ENCODE assay signal across 17 cellular contexts in genomic region chr18:28332071-28332470, GRCh38.
DNase-seq lines count a peak whose midpoint lies in the region; ATAC-seq and TF ChIP-seq lines count a peak whose summit lies in the region.
"Had no signal": no experiment of that assay in that cellular context is flagged by ENCODE, and none has a peak within 500 bp of the region (broad histone marks: within the 10 kb centered on the region; RNA-seq: fewer than 3 reads in every experiment).

No MANE protein-coding gene starts in this region.

- no peaks in the 10 kb centered on the region for H3K9me3 ChIP-seq in left ventricle myocardium inferior (replicated peaks)
- H3K9me3 ChIP-seq: A549; BLaER1 treated with 17β-estradiol and CSF1 and Interleukin-3, amounts not matched to agents 10 nM and 100 nM; Caco-2 had no signal

- no peaks in the 10 kb centered on the region for H3K9me3 Mint-ChIP-seq in GM23338

- DNase-seq in Right ventricle myocardium superior (no peak), left ventricle myocardium inferior (no peak), GM23338 (ENCODE audit: low spot score) (no peak), medulla oblongata (ENCODE audit: extremely low spot score) (peak; percentile 4)
- DNase-seq: AML-193; Caco-2; Calu3; CD4-positive, alpha-beta T cell; CD8-positive, alpha-beta T cell; DMS79 treated with DMSO at 0.1 percent for 48 hours; GF-D8 had no signal

- no peak overlapping the region for H3K4me3 Mint-ChIP-seq in GM23338
- H3K4me3 Mint-ChIP-seq: B cell; CD4-positive, alpha-beta T cell; CD8-positive, alpha-beta T cell had no signal

- H4K20me1 ChIP-seq in GM23338 (replicated peaks; ENCODE audit: insufficient read depth) = no peaks in the 10 kb centered on the region
- H4K20me1 ChIP-seq: BLaER1 treated with 17β-estradiol and CSF1 and Interleukin-3, amounts not matched to agents 10 nM and 100 nM had no signal

- H3K79me2 ChIP-seq in GM23338 (replicated peaks; ENCODE audit: insufficient read depth) = no peaks in the 10 kb centered on the region

- no peaks in the 10 kb centered on the region for H3K27me3 Mint-ChIP-seq in GM23338 (ENCODE audit: insufficient read depth, low read depth, poor library complexity)
- H3K27me3 Mint-ChIP-seq: B cell; CD4-positive, alpha-beta T cell had no signal

- no peak for TF ChIP-seq CTCF in left ventricle myocardium inferior (IDR thresholded peaks at IDR 0.05; ENCODE audit: borderline replicate concordance)
- TF ChIP-seq CTCF in GM23338 (conservative IDR thresholded peaks at IDR 0.05; ENCODE audit: low read depth in 2 of 2) = no peak

- H3K4me3 ChIP-seq in left ventricle myocardium inferior = no peak overlapping the region
- no peak overlapping the region for H3K4me3 ChIP-seq in GM23338
- H3K4me3 ChIP-seq: A549; BLaER1 treated with 17β-estradiol and CSF1 and Interleukin-3, amounts not matched to agents 10 nM and 100 nM had no signal

- H3K4me1 ChIP-seq in left ventricle myocardium inferior = no peaks in the 10 kb centered on the region
- H3K4me1 ChIP-seq in GM23338 (ENCODE audit: insufficient read depth) = no peaks in the 10 kb centered on the region
- H3K4me1 ChIP-seq: A549; BLaER1 treated with 17β-estradiol and CSF1 and Interleukin-3, amounts not matched to agents 10 nM and 100 nM; Caco-2 had no signal

- no peaks in the 10 kb centered on the region for H3K36me3 Mint-ChIP-seq in GM23338 (ENCODE audit: low read depth)
- H3K36me3 Mint-ChIP-seq: CD8-positive, alpha-beta T cell had no signal

- H3F3A ChIP-seq in GM23338 (replicated peaks; ENCODE audit: low read depth) = no peaks in the 10 kb centered on the region

- no peak overlapping the region for H3K27ac ChIP-seq in left ventricle myocardium inferior (replicated peaks)
- no peak overlapping the region for H3K27ac ChIP-seq in GM23338 (ENCODE audit: low read depth)
- H3K27ac ChIP-seq: 22Rv1; A549; BLaER1 treated with 17β-estradiol and CSF1 and Interleukin-3, amounts not matched to agents 10 nM and 100 nM; C4-2B had no signal

- H3K27ac Mint-ChIP-seq in GM23338 = no peak overlapping the region
- H3K27ac Mint-ChIP-seq: B cell; CD4-positive, alpha-beta T cell; CD8-positive, alpha-beta T cell had no signal

- no peaks in the 10 kb centered on the region for H3K36me3 ChIP-seq in left ventricle myocardium inferior
- no peaks in the 10 kb centered on the region for H3K36me3 ChIP-seq in GM23338 (ENCODE audit: insufficient read depth)
- H3K36me3 ChIP-seq: BLaER1 treated with 17β-estradiol and CSF1 and Interleukin-3, amounts not matched to agents 10 nM and 100 nM had no signal

- peak overlapping the region; percentile 21; the same call in 1 of the 2 replicates for H2AFZ ChIP-seq in GM23338

- H3K4me1 Mint-ChIP-seq in GM23338 = no peaks in the 10 kb centered on the region; the same call in 2 of the 3 replicates
- H3K4me1 Mint-ChIP-seq: B cell had no signal

- peak; percentile 43 for ATAC-seq in Right ventricle myocardium superior (ENCODE audit: poor library complexity)
- ATAC-seq in GM23338 = no peak
- ATAC-seq in HG03095 (IDR thresholded peaks at IDR 0.05; ENCODE audit: unreplicated experiment) = no peak
- ATAC-seq: A549; CD8-positive, alpha-beta T cell had no signal

- H3K4me2 ChIP-seq in GM23338 = no peak overlapping the region
- H3K4me2 ChIP-seq: A549; BLaER1 treated with 17β-estradiol and CSF1 and Interleukin-3, amounts not matched to agents 10 nM and 100 nM had no signal

- H3K9me2 ChIP-seq in GM23338 (ENCODE audit: insufficient read depth) = 0 out of 2 replicates have a peak, but pooled peaks cover 7% of the 10 kb centered on the region

- H3K27me3 ChIP-seq in left ventricle myocardium inferior (ENCODE audit: low read depth) = no peaks in the 10 kb centered on the region
- H3K27me3 ChIP-seq in GM23338 (ENCODE audit: insufficient read depth) = no peaks in the 10 kb centered on the region
- H3K27me3 ChIP-seq: BLaER1 treated with 17β-estradiol and CSF1 and Interleukin-3, amounts not matched to agents 10 nM and 100 nM had no signal

- intact Hi-C loops in Right ventricle myocardium superior (cut with DNase I) = no loop called here
- intact Hi-C loops in left ventricle myocardium inferior (cut with micrococcal nuclease) = no loop called here

TF ChIP-seq in GM23338, 12 proteins besides CTCF, POLR2A, EP300 and RAD21:
- TF ChIP-seq STAT1 (IDR thresholded peaks at IDR 0.05; ENCODE audit: unreplicated experiment) = no peak
- no peak for TF ChIP-seq ZNF114 (CRISPR knock-in tag; IDR thresholded peaks at IDR 0.05)
- TF ChIP-seq EZH2 (IDR thresholded peaks at IDR 0.05; ENCODE audit: low read depth, unreplicated experiment) = no peak
- no peak for TF ChIP-seq ZNF331 (CRISPR knock-in tag; IDR thresholded peaks at IDR 0.05; ENCODE audit: low read depth)
- no peak for TF ChIP-seq JUNB (IDR thresholded peaks at IDR 0.05; ENCODE audit: unreplicated experiment)
